Comparison of ENCODE assay signal across 8 cellular contexts in genomic region chr16:29898786-29899515, GRCh38. TPM values are rescaled to one million over a fixed set of nuclear protein-coding genes. Genes with fewer than 3 reads are reported as not detected.
DNase-seq lines count a peak whose midpoint lies in the region; ATAC-seq lines count a peak whose summit lies in the region.

No MANE protein-coding gene starts in this region.

- ATAC-seq in GM18858 (IDR thresholded peaks at IDR 0.05; ENCODE audit: unreplicated experiment), result no peak

- H3K4me3 ChIP-seq in iPS-11a (ENCODE audit: low read depth, low read length), result peak overlapping the region; percentile 68

- DNase-seq in 8988T (peak; percentile 53), H4 (ENCODE audit: low spot score) (peak; percentile 3), SW480 (ENCODE audit: low spot score) (peak; percentile 14), NK-92 (lab: John Stamatoyannopoulos, UW; ENCODE audit: unreplicated experiment) (no peak), Kasumi-1 (lab: John Stamatoyannopoulos, UW) (no peak)
- no peak for DNase-seq in activated T-cell treated with anti-CD3 and anti-CD28 coated beads, Interleukin-2, amount 50 U/mL, for 1 hour

RNA-seq across cellular contexts. Expression of gene SEZ6L2, which starts 0.4 kb away (rescaled TPM):
- 6.8 and 10.0 TPM in 2 replicates for total RNA-seq in H4 (2014; rRNA removed; shearing (Covaris generic))

RNA-seq across cellular contexts. Expression of gene ASPHD1, which starts 1.3 kb away (rescaled TPM):
- 3.6 and 6.9 TPM in 2 replicates for total RNA-seq in H4 (2014; rRNA removed; shearing (Covaris generic))

RNA-seq across cellular contexts. Expression of gene KCTD13, which starts 27.1 kb away (rescaled TPM):
- 3.3 and 7.4 TPM in 2 replicates for total RNA-seq in H4 (2014; rRNA removed; shearing (Covaris generic))

RNA-seq across cellular contexts. Expression of gene CDIPT, which starts 35.9 kb away (rescaled TPM):
- 52.8 and 58.4 TPM in 2 replicates for total RNA-seq in H4 (2014; rRNA removed; shearing (Covaris generic))

Comparison
In these comparisons a context has a peak if more than half of its experiments do, and no peak if none do; other contexts are left out.
1. DNase-seq: peak in 8988T (single experiment), H4 (single experiment) and SW480 (single experiment); none in NK-92 (single experiment), Kasumi-1 (0 of 2) and activated T-cell treated with anti-CD3 and anti-CD28 coated beads, Interleukin-2, amount 50 U/mL, for 1 hour (single experiment).